Comparison of ENCODE assay signal across 9 cellular contexts in the genomic region with DNA sequence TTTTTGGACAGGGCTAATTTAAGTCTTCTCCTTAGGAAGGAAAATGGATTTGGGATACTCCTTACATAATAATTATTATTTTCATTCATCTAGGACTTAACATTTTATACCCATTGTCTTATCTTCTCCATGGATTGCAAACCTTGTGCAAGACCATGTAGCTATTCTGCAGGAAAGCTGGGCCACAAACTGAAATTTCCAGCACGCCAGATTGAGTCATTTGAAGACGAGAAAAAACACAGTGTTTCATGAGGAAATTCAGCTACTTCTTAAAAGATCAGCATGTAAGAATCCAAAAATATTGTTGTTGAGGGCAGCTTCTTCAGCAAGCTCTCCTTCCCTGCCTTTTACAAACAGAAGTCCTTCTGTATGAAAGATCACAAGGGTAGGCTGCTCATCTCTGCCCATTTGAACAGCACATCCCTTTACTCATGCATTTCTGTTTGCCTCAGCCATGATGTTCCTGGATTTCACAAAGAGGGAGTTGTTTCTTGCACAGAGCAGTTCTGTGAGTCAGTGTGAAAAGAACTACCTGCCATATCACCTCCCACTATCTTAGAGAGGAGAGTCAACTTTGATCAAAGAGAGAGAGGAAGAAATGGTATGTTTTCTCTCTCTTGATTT.
A peak's percentile ranks its signal among the peaks of the same experiment; 100 is the strongest.
DNase-seq lines count a peak whose midpoint lies in the region; ATAC-seq and TF ChIP-seq lines count a peak whose summit lies in the region.
"Had no signal": no experiment of that assay in that cellular context is flagged by ENCODE, and none has a peak within 500 bp of the region (broad histone marks: within the 10 kb centered on the region; RNA-seq: fewer than 3 reads in every experiment).

No MANE protein-coding gene starts in this region.

- H3K27ac ChIP-seq in left ventricle myocardium inferior (replicated peaks) (peak overlapping the region; percentile 18), upper lobe of right lung (peak overlapping the region; percentile 1)

- H3K4me1 ChIP-seq in left ventricle myocardium inferior (no peaks in the 10 kb centered on the region), upper lobe of right lung (peaks cover 19% of the 10 kb centered on the region)

- H3K9me3 ChIP-seq in left ventricle myocardium inferior (replicated peaks) = no peaks in the 10 kb centered on the region
- H3K9me3 ChIP-seq in upper lobe of right lung = no peaks in the 10 kb centered on the region

- peak overlapping the region; percentile 67 for H3K4me3 Mint-ChIP-seq in activated naive CD8-positive, alpha-beta T cell treated with anti-CD3 and anti-CD28 coated beads, Interleukin-2, amount 50 U/mL, for 24 hours

- H3K36me3 Mint-ChIP-seq in activated naive CD8-positive, alpha-beta T cell treated with anti-CD3 and anti-CD28 coated beads, Interleukin-2, amount 50 U/mL, for 24 hours (ENCODE audit: low read depth) = peaks cover 1% of the 10 kb centered on the region

- no peak for TF ChIP-seq CTCF in left ventricle myocardium inferior (IDR thresholded peaks at IDR 0.05; ENCODE audit: borderline replicate concordance)
- no peak for TF ChIP-seq CTCF in upper lobe of right lung (IDR thresholded peaks at IDR 0.05)

- DNase-seq in left ventricle myocardium inferior = no peak
- DNase-seq in Right ventricle myocardium superior = no peak
- no peak for DNase-seq in activated naive CD8-positive, alpha-beta T cell treated with anti-CD3 and anti-CD28 coated beads, Interleukin-2, amount 50 U/mL, for 24 hours
- peak; percentile 65 for DNase-seq in islet precursor cell
- DNase-seq in upper lobe of right lung = no peak
- no peak for DNase-seq in ureter (ENCODE audit: low spot score)
- DNase-seq in NCI-H1694 treated with DMSO at 0.1 percent for 48 hours (lab: John Stamatoyannopoulos, UW) = no peak
- DNase-seq: Caco-2 had no signal

- H3K4me1 Mint-ChIP-seq in activated naive CD8-positive, alpha-beta T cell treated with anti-CD3 and anti-CD28 coated beads, Interleukin-2, amount 50 U/mL, for 24 hours = peaks cover 55% of the 10 kb centered on the region

- intact Hi-C loops in left ventricle myocardium inferior (cut with micrococcal nuclease) (no loop called here), Right ventricle myocardium superior (cut with DNase I) (no loop called here), upper lobe of right lung (cut with DNase I) (no loop called here)

- ATAC-seq in Right ventricle myocardium superior (ENCODE audit: poor library complexity) = no peak
- ATAC-seq in activated naive CD8-positive, alpha-beta T cell treated with anti-CD3 and anti-CD28 coated beads, Interleukin-2, amount 50 U/mL, for 24 hours = peak; percentile 72
- ATAC-seq in upper lobe of right lung = no peak
- ATAC-seq in HG03457 (IDR thresholded peaks at IDR 0.05; ENCODE audit: unreplicated experiment) = no peak

- H3K27me3 ChIP-seq in left ventricle myocardium inferior (ENCODE audit: low read depth) = no peaks in the 10 kb centered on the region
- no peaks in the 10 kb centered on the region for H3K27me3 ChIP-seq in upper lobe of right lung

- peaks cover 2% of the 10 kb centered on the region for H3K9me3 Mint-ChIP-seq in activated naive CD8-positive, alpha-beta T cell treated with anti-CD3 and anti-CD28 coated beads, Interleukin-2, amount 50 U/mL, for 24 hours

- no peaks in the 10 kb centered on the region for H3K36me3 ChIP-seq in left ventricle myocardium inferior
- H3K36me3 ChIP-seq in upper lobe of right lung = no peaks in the 10 kb centered on the region

- no peak overlapping the region for H3K4me3 ChIP-seq in left ventricle myocardium inferior
- H3K4me3 ChIP-seq in upper lobe of right lung = no peak overlapping the region

- no peaks in the 10 kb centered on the region for H3K27me3 Mint-ChIP-seq in activated naive CD8-positive, alpha-beta T cell treated with anti-CD3 and anti-CD28 coated beads, Interleukin-2, amount 50 U/mL, for 24 hours

- H3K27ac Mint-ChIP-seq in activated naive CD8-positive, alpha-beta T cell treated with anti-CD3 and anti-CD28 coated beads, Interleukin-2, amount 50 U/mL, for 24 hours = no peak overlapping the region
